Comparison of ENCODE assay signal across 11 cellular contexts in genomic region chr9:26954050-26954508, GRCh38. TPM values are rescaled to one million over a fixed set of nuclear protein-coding genes. Genes with fewer than 3 reads are reported as not detected.
DNase-seq lines count a peak whose midpoint lies in the region; ATAC-seq lines count a peak whose summit lies in the region.
"Had no signal": no experiment of that assay in that cellular context is flagged by ENCODE, and none has a peak within 500 bp of the region (broad histone marks: within the 10 kb centered on the region; RNA-seq: fewer than 3 reads in every experiment).

No MANE protein-coding gene starts in this region.

- ATAC-seq in HG02759 (IDR thresholded peaks at IDR 0.05; ENCODE audit: unreplicated experiment) (peak; percentile 25), left ventricle myocardium superior (no peak), HG02798 (IDR thresholded peaks at IDR 0.05; ENCODE audit: poor library complexity, unreplicated experiment) (no peak), GM18517 (IDR thresholded peaks at IDR 0.05; ENCODE audit: unreplicated experiment) (no peak), GM19328 (IDR thresholded peaks at IDR 0.05; ENCODE audit: unreplicated experiment) (no peak)
- no peak for ATAC-seq in naive thymus-derived CD8-positive, alpha-beta T cell
- ATAC-seq: GM23338 had no signal

- CTCF ChIA-PET in activated CD4-positive, alpha-beta memory T cell treated with anti-CD3 and anti-CD28 coated beads for 36 hours (lab: Charles Lee): no interaction called here

- H3K9me3 Mint-ChIP-seq in activated CD4-positive, alpha-beta memory T cell treated with anti-CD3 and anti-CD28 coated beads for 36 hours: no peaks in the 10 kb centered on the region
- H3K9me3 Mint-ChIP-seq in naive thymus-derived CD8-positive, alpha-beta T cell: no peaks in the 10 kb centered on the region
- H3K9me3 Mint-ChIP-seq: endodermal cell, GM23338 had no signal

- peaks cover under 1% of the 10 kb centered on the region for H3K27me3 Mint-ChIP-seq in activated CD4-positive, alpha-beta memory T cell treated with anti-CD3 and anti-CD28 coated beads for 36 hours
- peaks cover 0 to 6% (median 0%) of the 10 kb centered on the region in 5 donors for H3K27me3 Mint-ChIP-seq in naive thymus-derived CD8-positive, alpha-beta T cell

- peak; percentile 43 for DNase-seq in Daoy (ENCODE audit: low read depth)
- no peak for DNase-seq in activated CD4-positive, alpha-beta memory T cell treated with anti-CD3 and anti-CD28 coated beads for 36 hours
- no peak for DNase-seq in naive thymus-derived CD8-positive, alpha-beta T cell
- DNase-seq in left ventricle myocardium superior: no peak
- DNase-seq: endodermal cell had no signal

- intact Hi-C loops in activated CD4-positive, alpha-beta memory T cell treated with anti-CD3 and anti-CD28 coated beads for 36 hours (cut with micrococcal nuclease): no loop called here
- intact Hi-C loops in left ventricle myocardium superior (cut with micrococcal nuclease): no loop called here

- POLR2A ChIA-PET in activated CD4-positive, alpha-beta memory T cell treated with anti-CD3 and anti-CD28 coated beads for 36 hours (lab: Charles Lee): interaction anchor here (2.8 kb wide), 1 partner anchor 61 kb away, joined by 13 read pairs; the partner anchor contains the start of gene CAAP1
- POLR2A ChIA-PET in naive thymus-derived CD8-positive, alpha-beta T cell (lab: Charles Lee): no interaction called here

- H3K4me3 Mint-ChIP-seq in activated CD4-positive, alpha-beta memory T cell treated with anti-CD3 and anti-CD28 coated beads for 36 hours: no peak overlapping the region
- H3K4me3 Mint-ChIP-seq in naive thymus-derived CD8-positive, alpha-beta T cell: peak overlapping the region in 3 of 10 donors; percentile 27 to 71 (median 50)
- H3K4me3 Mint-ChIP-seq: endodermal cell, GM23338 had no signal

- H3K27ac Mint-ChIP-seq in activated CD4-positive, alpha-beta memory T cell treated with anti-CD3 and anti-CD28 coated beads for 36 hours: peak overlapping the region; percentile 60
- H3K27ac Mint-ChIP-seq in naive thymus-derived CD8-positive, alpha-beta T cell: peak overlapping the region in 7 of 10 donors; percentile 55 to 99 (median 77)
- H3K27ac Mint-ChIP-seq: endodermal cell, GM23338 had no signal

- H3K4me1 Mint-ChIP-seq in activated CD4-positive, alpha-beta memory T cell treated with anti-CD3 and anti-CD28 coated beads for 36 hours (ENCODE audit: low read depth): peaks cover 31% of the 10 kb centered on the region
- peaks cover 12 to 38% (median 37%) of the 10 kb centered on the region in 4 donors for H3K4me1 Mint-ChIP-seq in naive thymus-derived CD8-positive, alpha-beta T cell

- H3K36me3 Mint-ChIP-seq in activated CD4-positive, alpha-beta memory T cell treated with anti-CD3 and anti-CD28 coated beads for 36 hours: no peaks in the 10 kb centered on the region
- no peaks in the 10 kb centered on the region for H3K36me3 Mint-ChIP-seq in naive thymus-derived CD8-positive, alpha-beta T cell

RNA-seq across cellular contexts. Expression of gene IFT74, which starts 2.1 kb away (rescaled TPM):
- 25.6 TPM in 2 replicates for total RNA-seq in Daoy (2014; rRNA removed; shearing (Covaris generic))
- total RNA-seq in activated CD4-positive, alpha-beta memory T cell treated with anti-CD3 and anti-CD28 coated beads for 36 hours: 10 to 100 TPM; 10.9 to 11.2 TPM
- total RNA-seq in naive thymus-derived CD8-positive, alpha-beta T cell: 10 to 100 TPM; 10.9 to 13.2 TPM
- polyA plus RNA-seq in naive thymus-derived CD8-positive, alpha-beta T cell: 10 to 100 TPM in 1 of 3 donors, 1 to 10 TPM in 2; 7.5 to 15.4 (median 9.3) TPM
- total RNA-seq in left ventricle myocardium superior: 9.2 TPM

RNA-seq across cellular contexts. Expression of gene PLAA, which starts 7.0 kb away (rescaled TPM):
- 78.0 and 108 TPM in 2 replicates for total RNA-seq in Daoy (2014; rRNA removed; shearing (Covaris generic))
- total RNA-seq in activated CD4-positive, alpha-beta memory T cell treated with anti-CD3 and anti-CD28 coated beads for 36 hours: 10 to 100 TPM; 32.2 to 32.3 TPM
- total RNA-seq in naive thymus-derived CD8-positive, alpha-beta T cell: 10 to 100 TPM; 25.1 to 29.8 TPM
- 10 to 100 TPM; 11.2 to 20.2 (median 14.6) TPM for polyA plus RNA-seq in naive thymus-derived CD8-positive, alpha-beta T cell
- 33.8 TPM for total RNA-seq in left ventricle myocardium superior

RNA-seq across cellular contexts. Expression of gene LRRC19, which starts 51.4 kb away (rescaled TPM):
- not detected in 2 replicates for total RNA-seq in Daoy (2014; rRNA removed; shearing (Covaris generic))
- total RNA-seq in activated CD4-positive, alpha-beta memory T cell treated with anti-CD3 and anti-CD28 coated beads for 36 hours: not detected
- total RNA-seq in naive thymus-derived CD8-positive, alpha-beta T cell: not detected
- under 1 TPM in 1 of 3 donors, not detected in 2; 0.06 TPM for polyA plus RNA-seq in naive thymus-derived CD8-positive, alpha-beta T cell
- not detected for total RNA-seq in left ventricle myocardium superior
- total RNA-seq: endodermal cell, GM23338, thoracic aorta had no signal
